1 cellular context compared by ENCODE assay signal in genomic region chr7:120729300-120729699, GRCh38.
TF ChIP-seq lines count a peak whose summit lies in the region.

No MANE protein-coding gene starts in this region.

TF ChIP-seq in K562, 482 proteins besides CTCF, POLR2A, EP300 and RAD21:
- TF ChIP-seq, protein P1, sequence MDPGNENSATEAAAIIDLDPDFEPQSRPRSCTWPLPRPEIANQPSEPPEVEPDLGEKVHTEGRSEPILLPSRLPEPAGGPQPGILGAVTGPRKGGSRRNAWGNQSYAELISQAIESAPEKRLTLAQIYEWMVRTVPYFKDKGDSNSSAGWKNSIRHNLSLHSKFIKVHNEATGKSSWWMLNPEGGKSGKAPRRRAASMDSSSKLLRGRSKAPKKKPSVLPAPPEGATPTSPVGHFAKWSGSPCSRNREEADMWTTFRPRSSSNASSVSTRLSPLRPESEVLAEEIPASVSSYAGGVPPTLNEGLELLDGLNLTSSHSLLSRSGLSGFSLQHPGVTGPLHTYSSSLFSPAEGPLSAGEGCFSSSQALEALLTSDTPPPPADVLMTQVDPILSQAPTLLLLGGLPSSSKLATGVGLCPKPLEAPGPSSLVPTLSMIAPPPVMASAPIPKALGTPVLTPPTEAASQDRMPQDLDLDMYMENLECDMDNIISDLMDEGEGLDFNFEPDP (CRISPR knock-in tag; IDR thresholded peaks at IDR 0.05) = no peak
- no peak for TF ChIP-seq IFI16 (CRISPR knock-in tag; IDR thresholded peaks at IDR 0.05)
- TF ChIP-seq HSF4 (CRISPR knock-in tag; IDR thresholded peaks at IDR 0.05; ENCODE audit: borderline replicate concordance) = no peak
- TF ChIP-seq ZFP36 (IDR thresholded peaks at IDR 0.05; ENCODE audit: low read depth, low read length, partially characterized antibody) = no peak
- TF ChIP-seq ZNF436 (CRISPR knock-in tag; IDR thresholded peaks at IDR 0.05) = no peak
- no peak for TF ChIP-seq BMI1 (IDR thresholded peaks at IDR 0.05; ENCODE audit: low read length)
- no peak for TF ChIP-seq HDGF (IDR thresholded peaks at IDR 0.05)
- no peak for TF ChIP-seq TCF7L2 (IDR thresholded peaks at IDR 0.05; ENCODE audit: low read depth, low read length)
- no peak for TF ChIP-seq JUN (IDR thresholded peaks at IDR 0.05; ENCODE audit: borderline replicate concordance, low read depth, low read length)
- no peak for TF ChIP-seq JUN (CRISPR knock-in tag; IDR thresholded peaks at IDR 0.05; ENCODE audit: borderline replicate concordance)
- no peak for TF ChIP-seq NEUROD1 (IDR thresholded peaks at IDR 0.05; ENCODE audit: borderline replicate concordance, low read depth, low read length, partially characterized antibody)
- TF ChIP-seq, protein P2, sequence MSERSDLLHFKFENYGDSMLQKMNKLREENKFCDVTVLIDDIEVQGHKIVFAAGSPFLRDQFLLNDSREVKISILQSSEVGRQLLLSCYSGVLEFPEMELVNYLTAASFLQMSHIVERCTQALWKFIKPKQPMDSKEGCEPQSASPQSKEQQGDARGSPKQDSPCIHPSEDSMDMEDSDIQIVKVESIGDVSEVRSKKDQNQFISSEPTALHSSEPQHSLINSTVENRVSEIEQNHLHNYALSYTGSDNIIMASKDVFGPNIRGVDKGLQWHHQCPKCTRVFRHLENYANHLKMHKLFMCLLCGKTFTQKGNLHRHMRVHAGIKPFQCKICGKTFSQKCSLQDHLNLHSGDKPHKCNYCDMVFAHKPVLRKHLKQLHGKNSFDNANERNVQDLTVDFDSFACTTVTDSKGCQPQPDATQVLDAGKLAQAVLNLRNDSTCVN (CRISPR knock-in tag; IDR thresholded peaks at IDR 0.05) = no peak
TF ChIP-seq in K562: peak in this region for 0.
